ENCODE assay signal across 1 cellular context in the genomic region with DNA sequence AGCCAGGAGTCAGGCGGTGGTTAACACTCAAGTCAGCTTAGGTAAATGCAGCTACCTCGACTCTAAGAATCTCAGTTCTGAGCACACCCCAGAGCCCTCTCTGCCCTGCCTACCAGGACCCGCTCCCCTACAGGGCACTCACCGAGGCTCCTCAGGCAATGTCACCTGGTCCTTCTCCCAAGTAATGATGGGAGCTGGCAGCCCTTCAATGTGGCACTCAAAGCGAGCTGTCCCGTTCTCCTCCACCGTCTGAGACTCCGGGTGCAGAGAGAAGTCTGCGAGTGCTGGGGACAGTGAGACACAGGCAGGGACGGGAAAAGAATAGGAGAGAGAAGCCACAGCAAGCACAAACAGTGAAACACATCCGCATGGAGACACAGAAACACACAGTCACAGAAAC.
TF ChIP-seq lines count a peak whose summit lies in the region.

No MANE protein-coding gene starts in this region.

TF ChIP-seq in GM12878, 131 proteins besides CTCF, POLR2A, EP300 and RAD21:
- TF ChIP-seq, protein P1, sequence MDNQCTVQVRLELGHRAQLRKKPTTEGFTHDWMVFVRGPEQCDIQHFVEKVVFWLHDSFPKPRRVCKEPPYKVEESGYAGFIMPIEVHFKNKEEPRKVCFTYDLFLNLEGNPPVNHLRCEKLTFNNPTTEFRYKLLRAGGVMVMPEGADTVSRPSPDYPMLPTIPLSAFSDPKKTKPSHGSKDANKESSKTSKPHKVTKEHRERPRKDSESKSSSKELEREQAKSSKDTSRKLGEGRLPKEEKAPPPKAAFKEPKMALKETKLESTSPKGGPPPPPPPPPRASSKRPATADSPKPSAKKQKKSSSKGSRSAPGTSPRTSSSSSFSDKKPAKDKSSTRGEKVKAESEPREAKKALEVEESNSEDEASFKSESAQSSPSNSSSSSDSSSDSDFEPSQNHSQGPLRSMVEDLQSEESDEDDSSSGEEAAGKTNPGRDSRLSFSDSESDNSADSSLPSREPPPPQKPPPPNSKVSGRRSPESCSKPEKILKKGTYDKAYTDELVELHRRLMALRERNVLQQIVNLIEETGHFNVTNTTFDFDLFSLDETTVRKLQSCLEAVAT (IDR thresholded peaks at IDR 0.05): 0 out of 2 replicates have a peak, but pooled peaks have one; percentile 28
- TF ChIP-seq NBN (IDR thresholded peaks at IDR 0.05): no peak
